In the genomic region with DNA sequence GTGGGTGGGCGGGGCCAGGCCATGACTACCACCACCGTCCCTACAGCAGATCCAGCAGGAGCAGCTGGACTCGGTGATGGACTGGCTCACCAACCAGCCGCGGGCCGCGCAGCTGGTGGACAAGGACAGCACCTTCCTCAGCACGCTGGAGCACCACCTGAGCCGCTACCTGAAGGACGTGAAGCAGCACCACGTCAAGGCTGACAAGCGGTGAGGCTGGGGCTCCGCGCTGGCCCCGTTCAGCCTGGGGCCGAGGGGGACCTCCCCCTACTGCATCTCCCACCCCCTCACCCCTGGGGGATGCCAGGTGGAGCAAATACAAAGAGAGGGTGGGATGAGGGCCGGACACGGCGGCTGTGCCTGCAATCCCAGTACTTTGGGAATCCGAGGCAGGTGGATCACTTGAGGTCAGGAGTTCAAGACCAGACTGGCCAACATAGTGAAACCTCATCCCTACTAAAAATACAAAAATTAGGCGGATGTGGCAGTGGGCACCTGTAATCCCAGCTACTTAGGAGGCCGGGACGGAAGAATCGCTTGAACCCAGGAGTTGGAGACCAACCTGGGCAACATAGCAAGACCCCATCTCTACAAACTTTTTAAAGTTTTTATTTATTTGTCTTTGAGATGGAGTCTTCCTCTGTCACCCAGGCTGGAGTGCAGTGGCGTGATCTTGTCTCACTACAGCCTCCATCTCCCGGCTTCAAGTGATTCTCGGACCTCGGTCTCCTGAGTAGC, we compare ENCODE assay signal across 2 cellular contexts.
TF ChIP-seq lines count a peak whose summit lies in the region.

No MANE protein-coding gene starts in this region.

TF ChIP-seq in HEK293, 187 proteins besides CTCF, POLR2A, EP300 and RAD21:
- peak; percentile 87 for TF ChIP-seq ZNF121 (tag by site-specific recombination; IDR thresholded peaks at IDR 0.05)
- no peak for TF ChIP-seq YY2 (tag by site-specific recombination; IDR thresholded peaks at IDR 0.05)

TF ChIP-seq in K562, 482 proteins besides CTCF, POLR2A, EP300 and RAD21:
- TF ChIP-seq POLR2G (IDR thresholded peaks at IDR 0.05; ENCODE audit: low read depth, low read length) = 0 out of 2 replicates have a peak, but pooled peaks have one; percentile 10
- TF ChIP-seq SMC3 (conservative IDR thresholded peaks at IDR 0.05; ENCODE audit: insufficient read depth, low read depth, low read length) = no peak
- TF ChIP-seq ZNF436 (CRISPR knock-in tag; IDR thresholded peaks at IDR 0.05) = no peak
- peak; percentile 68 for TF ChIP-seq ZNF121 (CRISPR knock-in tag; conservative IDR thresholded peaks at IDR 0.05)
TF ChIP-seq in K562: peak in this region for 2.
